In genomic region chr14:101885254-101885576, GRCh38 we compare ENCODE assay signal across 24 cellular contexts.
"Had no signal": no experiment of that assay in that cellular context is flagged by ENCODE, and none has a peak within 500 bp of the region (broad histone marks: within the 10 kb centered on the region; RNA-seq: fewer than 3 reads in every experiment).

No MANE protein-coding gene starts in this region.

- H3K9me3 Mint-ChIP-seq: natural killer cell treated with Interleukin-12 subunit alpha and Interleukin-12 subunit beta and Interleukin-15 and Interleukin-18, amount 100 ng/mL, for 72 hours had no signal

- H3K4me1 Mint-ChIP-seq: neural progenitor cell had no signal

- H3K36me3 ChIP-seq: neural progenitor cell had no signal

- H3K4me3 Mint-ChIP-seq: natural killer cell treated with Interleukin-12 subunit alpha and Interleukin-12 subunit beta and Interleukin-15 and Interleukin-18, amount 100 ng/mL, for 72 hours; neural progenitor cell had no signal

- DNase-seq: colonic mucosa; dermis blood vessel endothelial cell; erythroblast; foreskin melanocyte; mesenchymal stem cell; midbrain; nucleus accumbens; pancreas; right cardiac atrium; stimulated activated CD4-positive, alpha-beta T cell treated with anti-CD3 and anti-CD28 coated beads, Interleukin-15, amount 100 ng/mL, for 24 hours; stimulated activated CD4-positive, alpha-beta T cell treated with anti-CD3 and anti-CD28 coated beads, Interleukin-1b, Interleukin-23, amount 100 ng/mL, for 48 hours; stimulated activated CD4-positive, alpha-beta T cell treated with anti-CD3 and anti-CD28 coated beads, Interleukin-4, amount 100 ng/mL, for 24 hours; stimulated activated naive CD4-positive, alpha-beta T cell; stomach; substantia nigra; transverse colon had no signal

- H2AFZ ChIP-seq: hepatocyte, neural progenitor cell had no signal

- FAIRE-seq: endothelial cell of umbilical vein, pancreas, urothelium cell line had no signal

- H3K27ac ChIP-seq: colonic mucosa, hepatocyte, neural progenitor cell, pancreas, stomach, thoracic aorta, transverse colon had no signal

- H3K4me3 ChIP-seq: colonic mucosa, hepatocyte, lung, neural progenitor cell, pancreas, stomach, thoracic aorta, transverse colon had no signal

- H3K4me2 ChIP-seq: hepatocyte, neural progenitor cell had no signal

- H3K9ac ChIP-seq: neural progenitor cell had no signal

- H3K27me3 ChIP-seq: colonic mucosa, hepatocyte, neural progenitor cell, pancreas, stomach, transverse colon had no signal

- H3K27me3 Mint-ChIP-seq: natural killer cell treated with Interleukin-12 subunit alpha and Interleukin-12 subunit beta and Interleukin-15 and Interleukin-18, amount 100 ng/mL, for 72 hours; progenitor cell of endocrine pancreas had no signal

- H3K4me1 ChIP-seq: colonic mucosa, neural progenitor cell, stomach, transverse colon had no signal

- ATAC-seq: natural killer cell treated with Interleukin-12 subunit alpha and Interleukin-12 subunit beta and Interleukin-15 and Interleukin-18, amount 100 ng/mL, for 72 hours; pancreas had no signal

- H3K27ac Mint-ChIP-seq: natural killer cell treated with Interleukin-12 subunit alpha and Interleukin-12 subunit beta and Interleukin-15 and Interleukin-18, amount 100 ng/mL, for 72 hours; neural progenitor cell; progenitor cell of endocrine pancreas had no signal

- H3K9me3 ChIP-seq: colonic mucosa, pancreas, stomach, thoracic aorta, transverse colon had no signal
